Comparison of ENCODE assay signal across 1 cellular context in the genomic region with DNA sequence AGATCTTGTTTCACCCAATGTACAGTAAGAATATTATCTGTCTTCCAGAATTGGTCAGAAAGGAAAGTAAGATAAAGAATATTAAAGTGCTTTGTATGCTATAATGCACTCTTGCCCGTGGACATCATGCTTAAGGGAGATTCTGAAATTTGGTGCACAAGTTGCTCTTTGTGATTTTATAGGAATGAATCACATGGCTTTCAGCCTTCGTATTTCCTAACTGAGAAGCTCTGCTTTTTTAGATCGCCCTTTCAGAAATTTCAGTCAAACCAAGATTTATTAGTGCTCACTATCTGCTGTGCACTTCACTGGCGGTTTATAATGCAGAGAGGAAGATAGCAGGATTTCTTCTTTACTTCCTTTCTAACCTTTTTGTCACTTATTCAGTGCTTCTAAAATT.
TF ChIP-seq lines count a peak whose summit lies in the region.

No MANE protein-coding gene starts in this region.

TF ChIP-seq in H1, 55 proteins besides CTCF, POLR2A, EP300 and RAD21:
- no peak for TF ChIP-seq HDAC2 (IDR thresholded peaks at IDR 0.05; ENCODE audit: borderline replicate concordance in 1 of 2, low read depth in 2 of 2, low read length in 2 of 2)
- TF ChIP-seq TAF1 (IDR thresholded peaks at IDR 0.05; ENCODE audit: low read depth, low read length): no peak
- TF ChIP-seq RXRA (IDR thresholded peaks at IDR 0.05; ENCODE audit: insufficient read depth, low read depth, low read length): no peak
- TF ChIP-seq CHD1 (IDR thresholded peaks at IDR 0.05; ENCODE audit: low read depth, low read length): no peak
- no peak for TF ChIP-seq POLR2AphosphoS5 (IDR thresholded peaks at IDR 0.05; ENCODE audit: low read depth, low read length)
- TF ChIP-seq TCF12 (IDR thresholded peaks at IDR 0.05; ENCODE audit: low read depth, low read length): no peak
- TF ChIP-seq TAF7 (optimal IDR thresholded peaks at IDR 0.05; ENCODE audit: borderline replicate concordance, low read depth, low read length): no peak
- no peak for TF ChIP-seq SIRT6 (IDR thresholded peaks at IDR 0.05; ENCODE audit: low read length)
- no peak for TF ChIP-seq ASH2L (IDR thresholded peaks at IDR 0.05; ENCODE audit: low read length)
- no peak for TF ChIP-seq TBP (IDR thresholded peaks at IDR 0.05; ENCODE audit: low read depth, low read length)
- no peak for TF ChIP-seq KDM5A (IDR thresholded peaks at IDR 0.05; ENCODE audit: low read length)
- no peak for TF ChIP-seq RBBP5 (IDR thresholded peaks at IDR 0.05; ENCODE audit: borderline replicate concordance, low read depth, low read length)
- no peak for TF ChIP-seq NRF1 (IDR thresholded peaks at IDR 0.05; ENCODE audit: low read depth, low read length)
- no peak for TF ChIP-seq YY1 (IDR thresholded peaks at IDR 0.05; ENCODE audit: low read depth, low read length)
- no peak for TF ChIP-seq POU5F1 (IDR thresholded peaks at IDR 0.05; ENCODE audit: low read depth, low read length)
